In genomic region chr9:132800038-132800648, GRCh38 we compare ENCODE assay signal across 8 cellular contexts.
A peak's percentile ranks its signal among the peaks of the same experiment; 100 is the strongest.
DNase-seq lines count a peak whose midpoint lies in the region; ATAC-seq and TF ChIP-seq lines count a peak whose summit lies in the region.

No MANE protein-coding gene starts in this region.

- peaks cover 43% of the 10 kb centered on the region for H3K27me3 ChIP-seq in AG04450 (ENCODE audit: control insufficient read depth, insufficient read depth, low read length)
- H3K27me3 ChIP-seq in GM23248 (replicated peaks; ENCODE audit: insufficient read depth): peaks cover 25% of the 10 kb centered on the region

- H3K27me3 Mint-ChIP-seq in chondrocyte (ENCODE audit: low read depth): peaks cover 33% of the 10 kb centered on the region

- in situ Hi-C loops in GM23248 (cut with MboI): no loop called here

- H3K36me3 ChIP-seq in GM23248 (ENCODE audit: low read depth): no peaks in the 10 kb centered on the region

- H3K9ac ChIP-seq in GM23248: no peak overlapping the region

- peak; percentile 84 for TF ChIP-seq CTCF in AG04450 (IDR thresholded peaks at IDR 0.05; ENCODE audit: low read depth, low read length)
- TF ChIP-seq CTCF in chondrocyte (IDR thresholded peaks at IDR 0.05): peak; percentile 92

- CTCF ChIA-PET in AG04450 (lab: Charles Lee): interaction anchor here (0.6 to 1.5 kb wide), 7 partner anchors 11 to 292 kb away, joined by 3 to 9 read pairs (median 3); no protein-coding TSS in a partner anchor

- ATAC-seq in left lobe of liver: peak; percentile 98
- ATAC-seq in GM21526 (IDR thresholded peaks at IDR 0.05; ENCODE audit: low FRiP score, unreplicated experiment): no peak

- H3K9me2 ChIP-seq in GM23248 (ENCODE audit: insufficient read depth): no peaks in the 10 kb centered on the region

- no peak overlapping the region for H3K4me3 Mint-ChIP-seq in chondrocyte (ENCODE audit: unreplicated experiment)

- H3K27ac Mint-ChIP-seq in chondrocyte (ENCODE audit: unreplicated experiment): no peak overlapping the region

- H3K27ac ChIP-seq in AG04450 (ENCODE audit: low read depth, low read length): no peak overlapping the region
- H3K27ac ChIP-seq in GM23248: no peak overlapping the region

- H4K20me1 ChIP-seq in GM23248 (ENCODE audit: insufficient read depth): no peaks in the 10 kb centered on the region

- H2AFZ ChIP-seq in GM23248: no peak overlapping the region

- no peaks in the 10 kb centered on the region for H3K36me3 Mint-ChIP-seq in chondrocyte (ENCODE audit: low read depth)

- no peaks in the 10 kb centered on the region for H3K9me3 Mint-ChIP-seq in chondrocyte (ENCODE audit: low read depth)

- H3K9me3 ChIP-seq in AG04450 (ENCODE audit: control insufficient read depth, insufficient read depth, low read length) (no peaks in the 10 kb centered on the region; the same call in 1 of the 2 replicates), GM23248 (ENCODE audit: low read depth) (no peaks in the 10 kb centered on the region)

- no peak overlapping the region for H3K4me2 ChIP-seq in GM23248 (ENCODE audit: unreplicated experiment)

- no peaks in the 10 kb centered on the region for H3F3A ChIP-seq in GM23248 (ENCODE audit: insufficient read depth)

- H3K79me2 ChIP-seq in GM23248 (ENCODE audit: insufficient read depth): no peaks in the 10 kb centered on the region

- DNase-seq in AG04450 (ENCODE audit: low read depth, low spot score): peak; percentile 39
- peak; percentile 69 for DNase-seq in GM23248
- peak; percentile 75 for DNase-seq in NCI-H345 treated with DMSO at 0.1 percent for 48 hours (lab: John Stamatoyannopoulos, UW; ENCODE audit: unreplicated experiment)
- DNase-seq in activated CD4-positive, alpha-beta T cell treated with anti-CD3 and anti-CD28 coated beads for 48 hours: peak; percentile 74
- DNase-seq in chondrocyte (ENCODE audit: low spot score): no peak
- peak; percentile 65 for DNase-seq in left lobe of liver (ENCODE audit: low spot score)
- peak; percentile 63 for DNase-seq in stimulated activated CD4-positive, alpha-beta T cell treated with anti-CD3 and anti-CD28 coated beads, Interleukin-1b, Interleukin-23, amount 100 ng/mL, for 48 hours

- no peaks in the 10 kb centered on the region for H3K4me1 ChIP-seq in GM23248 (ENCODE audit: insufficient read depth)

- H3K4me1 Mint-ChIP-seq in chondrocyte (ENCODE audit: low read depth): peaks cover 4% of the 10 kb centered on the region

- 6 to 8% methylated on average over 22 of the region's 22 CpGs for WGBS in GM23248 (ENCODE audit: low coverage in 1 of 2, low lambda C conversion rate in 2 of 2, missing lambda C conversion rate in 2 of 2), 2 experiments

- H3K4me3 ChIP-seq in AG04450 (ENCODE audit: low read depth, low read length): no peak overlapping the region
- H3K4me3 ChIP-seq in GM23248: no peak overlapping the region

- POLR2A ChIA-PET in AG04450 (lab: Yijun Ruan, JAX): no interaction called here
